19 cellular contexts compared by ENCODE assay signal in genomic region chr1:172589553-172589952, GRCh38. TPM values are rescaled to one million over a fixed set of nuclear protein-coding genes. Genes with fewer than 3 reads are reported as not detected.
DNase-seq lines count a peak whose midpoint lies in the region; ATAC-seq, FAIRE-seq and TF ChIP-seq lines count a peak whose summit lies in the region.
"Had no signal": no experiment of that assay in that cellular context is flagged by ENCODE, and none has a peak within 500 bp of the region (broad histone marks: within the 10 kb centered on the region; RNA-seq: fewer than 3 reads in every experiment).

No MANE protein-coding gene starts in this region.

- peak overlapping the region; percentile 71 for H3K9ac ChIP-seq in endothelial cell of umbilical vein (replicated peaks; ENCODE audit: extremely low read depth, insufficient read depth, low read length)

- H3K4me3 Mint-ChIP-seq in CD4-positive, alpha-beta T cell = no peak overlapping the region
- no peak overlapping the region for H3K4me3 Mint-ChIP-seq in activated T-helper 1 cell treated with anti-CD3 and anti-CD28 coated beads, Interleukin-12 subunit alpha, Interleukin-12 subunit beta, Interleukin-2, Interleukin-4 antibody, amounts not matched to agents 30 ng/mL and 10 ng/mL and 1 ng/mL, durations not matched to agents 14 hours and 24 hours and 36 hours
- H3K4me3 Mint-ChIP-seq: activated CD4-positive, alpha-beta T cell treated with anti-CD3 and anti-CD28 coated beads for 36 hours had no signal

- no peak for TF ChIP-seq RAD21 in A549 (conservative IDR thresholded peaks at IDR 0.05 in 1 of 2, IDR thresholded peaks at IDR 0.05 in 1 of 2)

- TF ChIP-seq EP300 in A549 (IDR thresholded peaks at IDR 0.05) = no peak

- BruUV-seq in endothelial cell of umbilical vein (replicated peaks; lab: Mats Ljungman, UMichigan) = no TSS peak

- no peak overlapping the region for H2AFZ ChIP-seq in endothelial cell of umbilical vein (ENCODE audit: low read depth, low read length)

- 92% methylated on average over 3 of the region's 3 CpGs for WGBS in A549 (ENCODE audit: missing lambda C conversion rate)

- H3K27ac Mint-ChIP-seq in CD4-positive, alpha-beta T cell = peak overlapping the region; percentile 40
- H3K27ac Mint-ChIP-seq in activated T-helper 1 cell treated with anti-CD3 and anti-CD28 coated beads, Interleukin-12 subunit alpha, Interleukin-12 subunit beta, Interleukin-2, Interleukin-4 antibody, amounts not matched to agents 30 ng/mL and 10 ng/mL and 1 ng/mL, durations not matched to agents 14 hours and 24 hours and 36 hours = peak overlapping the region; percentile 83

- no peaks in the 10 kb centered on the region for H3K9me1 ChIP-seq in endothelial cell of umbilical vein (replicated peaks; ENCODE audit: control insufficient read depth, extremely low read depth, insufficient read depth, low read length)

- DNase-seq in A549 (ENCODE audit: low read depth in 1 of 2, low spot score in 1 of 2) (no peak), endothelial cell of umbilical vein (ENCODE audit: low read depth, low spot score) (no peak), GDM1 (lab: John Stamatoyannopoulos, UW) (no peak), GM10248 (ENCODE audit: extremely low spot score) (no peak), RKO (ENCODE audit: low spot score) (no peak)
- DNase-seq in CD4-positive, alpha-beta T cell = no peak
- no peak for DNase-seq in activated T-helper 1 cell treated with anti-CD3 and anti-CD28 coated beads, Interleukin-12 subunit alpha, Interleukin-12 subunit beta, Interleukin-2, Interleukin-4 antibody, amounts not matched to agents 30 ng/mL and 10 ng/mL and 1 ng/mL, durations not matched to agents 14 hours and 24 hours and 36 hours (ENCODE audit: low spot score)
- DNase-seq: activated naive CD4-positive, alpha-beta T cell treated with anti-CD3 and anti-CD28 coated beads, Interleukin-2, amount 50 U/mL, for 16 hours; DND-41; heart right ventricle; immature natural killer cell; left lung; midbrain; NCI-H1417; NCI-H524; psoas muscle; Right ventricle myocardium superior had no signal

- peaks cover 15% of the 10 kb centered on the region for H3K4me1 ChIP-seq in A549
- peaks cover 43% of the 10 kb centered on the region for H3K4me1 ChIP-seq in endothelial cell of umbilical vein (ENCODE audit: control insufficient read depth, extremely low read depth, insufficient read depth, low read length)
- H3K4me1 ChIP-seq: psoas muscle had no signal

- intact Hi-C loops in CD4-positive, alpha-beta T cell (cut with DNase I, micrococcal nuclease) = no loop called here
- intact Hi-C loops in activated T-helper 1 cell treated with anti-CD3 and anti-CD28 coated beads, Interleukin-12 subunit alpha, Interleukin-12 subunit beta, Interleukin-2, Interleukin-4 antibody, amounts not matched to agents 30 ng/mL and 10 ng/mL and 1 ng/mL, durations not matched to agents 14 hours and 24 hours and 36 hours (cut with micrococcal nuclease) = loop anchor here (2.0 to 5.0 kb wide), 4 partner anchors 49 to 137 kb away; partner anchors contain the start of gene SUCO
- intact Hi-C loops in endothelial cell of umbilical vein (cut with micrococcal nuclease) = loop anchor here (5.0 kb wide), 1 partner anchor 137 kb away; no protein-coding TSS in a partner anchor

- no peaks in the 10 kb centered on the region for H3K9me3 Mint-ChIP-seq in CD4-positive, alpha-beta T cell
- H3K9me3 Mint-ChIP-seq in activated T-helper 1 cell treated with anti-CD3 and anti-CD28 coated beads, Interleukin-12 subunit alpha, Interleukin-12 subunit beta, Interleukin-2, Interleukin-4 antibody, amounts not matched to agents 30 ng/mL and 10 ng/mL and 1 ng/mL, durations not matched to agents 14 hours and 24 hours and 36 hours = peaks cover 4% of the 10 kb centered on the region

- H3K4me2 ChIP-seq in A549 (no peak overlapping the region), endothelial cell of umbilical vein (ENCODE audit: insufficient read depth, low read length) (peak overlapping the region; percentile 94)

- peaks cover 90% of the 10 kb centered on the region for H3K36me3 Mint-ChIP-seq in CD4-positive, alpha-beta T cell (ENCODE audit: low read depth)
- peaks cover 58% of the 10 kb centered on the region for H3K36me3 Mint-ChIP-seq in activated T-helper 1 cell treated with anti-CD3 and anti-CD28 coated beads, Interleukin-12 subunit alpha, Interleukin-12 subunit beta, Interleukin-2, Interleukin-4 antibody, amounts not matched to agents 30 ng/mL and 10 ng/mL and 1 ng/mL, durations not matched to agents 14 hours and 24 hours and 36 hours (ENCODE audit: low read depth)

- H3K27ac ChIP-seq in A549 = no peak overlapping the region
- no peak overlapping the region for H3K27ac ChIP-seq in CD4-positive, alpha-beta T cell (ENCODE audit: low read depth, low read length)
- H3K27ac ChIP-seq in endothelial cell of umbilical vein (ENCODE audit: insufficient read depth, low read depth, low read length) = peak overlapping the region; percentile 83
- H3K27ac ChIP-seq: psoas muscle had no signal

- H3K79me2 ChIP-seq in endothelial cell of umbilical vein (ENCODE audit: control insufficient read depth, insufficient read depth, low read length) = peaks cover 2% of the 10 kb centered on the region

- CTCF ChIA-PET in A549 (lab: Yijun Ruan, JAX) (interaction anchor here (0.6 to 1.1 kb wide), 2 partner anchors 10 to 13 kb away, joined by 3 read pairs; no protein-coding TSS in a partner anchor), endothelial cell of umbilical vein (lab: Charles Lee) (interaction anchor here (0.7 to 1.5 kb wide), 5 partner anchors 49 to 587 kb away, joined by 3 read pairs; partner anchors contain the start of gene SUCO), GM10248 (lab: Yijun Ruan, JAX) (interaction anchor here (0.9 to 1.4 kb wide), 3 partner anchors 9 to 14 kb away, joined by 3 to 7 read pairs (median 5); no protein-coding TSS in a partner anchor)
- CTCF ChIA-PET in CD4-positive, alpha-beta T cell (lab: Charles Lee) = no interaction called here

- POLR2A ChIA-PET in A549 (lab: Yijun Ruan, JAX) (no interaction called here), endothelial cell of umbilical vein (lab: Charles Lee) (interaction anchor here (1.0 kb wide), 1 partner anchor 57 kb away, joined by 4 read pairs; the partner anchor contains the start of gene SUCO), GM10248 (lab: Yijun Ruan, JAX) (no interaction called here)
- POLR2A ChIA-PET in CD4-positive, alpha-beta T cell (lab: Charles Lee) = interaction anchor here (0.7 to 1.0 kb wide), 3 partner anchors 11 to 70 kb away, joined by 3 read pairs; no protein-coding TSS in a partner anchor

- peaks cover 0 to 6% of the 10 kb centered on the region in 2 experiments for H3K36me3 ChIP-seq in endothelial cell of umbilical vein (ENCODE audit: control insufficient read depth in 2 of 2, extremely low read depth in 1 of 2, insufficient read depth in 2 of 2, low read length in 2 of 2)

- dilution Hi-C loops in endothelial cell of umbilical vein (cut with MboI; ENCODE audit: extremely low pct_ligation_motif_present, low sequenced_read_pairs) = no loop called here

- H3K4me1 Mint-ChIP-seq in CD4-positive, alpha-beta T cell (ENCODE audit: low read depth) = peaks cover 19% of the 10 kb centered on the region
- H3K4me1 Mint-ChIP-seq in activated T-helper 1 cell treated with anti-CD3 and anti-CD28 coated beads, Interleukin-12 subunit alpha, Interleukin-12 subunit beta, Interleukin-2, Interleukin-4 antibody, amounts not matched to agents 30 ng/mL and 10 ng/mL and 1 ng/mL, durations not matched to agents 14 hours and 24 hours and 36 hours (ENCODE audit: low read depth) = peaks cover 20% of the 10 kb centered on the region

- H4K20me1 ChIP-seq in endothelial cell of umbilical vein (replicated peaks; ENCODE audit: control insufficient read depth, extremely low read depth, insufficient read depth, low read length) = no peaks in the 10 kb centered on the region

- ATAC-seq in A549 = no peak
- no peak for ATAC-seq in CD4-positive, alpha-beta T cell (ENCODE audit: poor library complexity)
- ATAC-seq: psoas muscle had no signal

- H3K9me3 ChIP-seq in A549 = no peaks in the 10 kb centered on the region
- no peaks in the 10 kb centered on the region for H3K9me3 ChIP-seq in CD4-positive, alpha-beta T cell (ENCODE audit: control insufficient read depth, low read length)
- H3K9me3 ChIP-seq in endothelial cell of umbilical vein (replicated peaks; ENCODE audit: control insufficient read depth, insufficient read depth, low read length) = no peaks in the 10 kb centered on the region
- H3K9me3 ChIP-seq: left lung, psoas muscle had no signal

- FAIRE-seq in A549 (lab: Jason Lieb, UNC) = no peak
- no peak for FAIRE-seq in endothelial cell of umbilical vein (lab: Jason Lieb, UNC)
- FAIRE-seq: colon had no signal

- no peaks in the 10 kb centered on the region for H3K27me3 ChIP-seq in CD4-positive, alpha-beta T cell (ENCODE audit: control insufficient read depth, insufficient read depth, low read length)
- no peaks in the 10 kb centered on the region for H3K27me3 ChIP-seq in endothelial cell of umbilical vein (ENCODE audit: control insufficient read depth in 2 of 2, insufficient read depth in 2 of 2, low read length in 2 of 2)
- H3K27me3 ChIP-seq: heart right ventricle, left lung had no signal

- no peak for TF ChIP-seq POLR2A in A549 (IDR thresholded peaks at IDR 0.05; ENCODE audit: low read length)
- no peak for TF ChIP-seq POLR2A in endothelial cell of umbilical vein (IDR thresholded peaks at IDR 0.05; ENCODE audit: low read depth, low read length)

- H3K4me3 ChIP-seq in A549 (no peak overlapping the region), endothelial cell of umbilical vein (replicated peaks in 1 of 3; ENCODE audit: insufficient read depth in 1 of 3, low read depth in 1 of 3, low read length in 3 of 3) (peak overlapping the region in 2 of 3 experiments; percentile 25 to 58)
- H3K4me3 ChIP-seq: heart right ventricle, left lung, psoas muscle had no signal

- TF ChIP-seq CTCF in A549 (IDR thresholded peaks at IDR 0.05) (no peak), endothelial cell of umbilical vein (IDR thresholded peaks at IDR 0.05; ENCODE audit: extremely low read depth in 1 of 2, insufficient read depth in 1 of 2, low read depth in 1 of 2, low read length in 2 of 2) (no peak), GM10248 (IDR thresholded peaks at IDR 0.05; ENCODE audit: control extremely low read depth, extremely low read depth, low read depth, missing control alignments) (no peak)
- TF ChIP-seq CTCF in CD4-positive, alpha-beta T cell (IDR thresholded peaks at IDR 0.05) = no peak

- H3K27me3 Mint-ChIP-seq in CD4-positive, alpha-beta T cell = no peaks in the 10 kb centered on the region
- H3K27me3 Mint-ChIP-seq in activated T-helper 1 cell treated with anti-CD3 and anti-CD28 coated beads, Interleukin-12 subunit alpha, Interleukin-12 subunit beta, Interleukin-2, Interleukin-4 antibody, amounts not matched to agents 30 ng/mL and 10 ng/mL and 1 ng/mL, durations not matched to agents 14 hours and 24 hours and 36 hours (ENCODE audit: insufficient read depth) = no peaks in the 10 kb centered on the region
- H3K27me3 Mint-ChIP-seq: activated CD4-positive, alpha-beta T cell treated with anti-CD3 and anti-CD28 coated beads for 36 hours had no signal

RNA-seq across cellular contexts. Expression of gene SUCO, which starts 56.6 kb away (rescaled TPM):
- polyA plus RNA-seq in A549 (2011; rRNA removed) (17.7 and 21.8 TPM in 2 replicates), A549 (2017; fragmentation: RNase III; extraction: RNeasy Plus Mini Kit Qiagen cat#74134 plus additional on column Dnase treatment) (10.0 to 10.6 TPM (median 10.3 TPM) in 3 replicates), endothelial cell of umbilical vein (4.0 and 5.1 TPM in 2 replicates)
- polyA plus RNA-seq in A549 (2012; cell fraction: cytosol; rRNA removed) = 2.0 and 2.1 TPM in 2 replicates
- polyA plus RNA-seq in A549 (2012; cell fraction: nucleus; rRNA removed) = 2.1 and 2.8 TPM in 2 replicates
- 11.4 and 12.4 TPM in 2 replicates for polyA minus RNA-seq in A549 (2011; rRNA and poly(A)+ RNA removed)
- total RNA-seq in CD4-positive, alpha-beta T cell = 100 to 1,000 TPM in 1 of 2 experiments, 10 to 100 TPM in 1; 93.1 to 104 TPM
- total RNA-seq in activated T-helper 1 cell treated with anti-CD3 and anti-CD28 coated beads, Interleukin-12 subunit alpha, Interleukin-12 subunit beta, Interleukin-2, Interleukin-4 antibody, amounts not matched to agents 30 ng/mL and 10 ng/mL and 1 ng/mL, durations not matched to agents 14 hours and 24 hours and 36 hours = 39.3 and 40.4 TPM in 2 replicates
- 26.6 and 27.2 TPM in 2 replicates for total RNA-seq in endothelial cell of umbilical vein
- 5.2 and 5.7 TPM in 2 replicates for polyA plus RNA-seq in endothelial cell of umbilical vein (2011; cell fraction: cytosol; rRNA removed)
- polyA plus RNA-seq in endothelial cell of umbilical vein (2011; cell fraction: nucleus; rRNA removed) = 14.9 and 21.3 TPM in 2 replicates
- 9.7 and 17.0 TPM in 2 replicates for polyA plus RNA-seq in endothelial cell of umbilical vein (2012)
- 13.4 and 15.4 TPM in 2 replicates for polyA minus RNA-seq in endothelial cell of umbilical vein
- polyA minus RNA-seq in endothelial cell of umbilical vein (2011; cell fraction: cytosol; rRNA and poly(A)+ RNA removed) = 9.9 TPM
- polyA minus RNA-seq in endothelial cell of umbilical vein (2011; cell fraction: nucleus; rRNA and poly(A)+ RNA removed) = 30.2 and 44.0 TPM in 2 replicates

Comparison
In these comparisons a context has a peak if more than half of its experiments do, and no peak if none do; other contexts are left out.
1. POLR2A ChIA-PET loops: an anchor here in CD4-positive, alpha-beta T cell (0.7 to 1.0 kb wide) and endothelial cell of umbilical vein (1.0 kb wide); none called in A549 and GM10248.
2. intact Hi-C loops: an anchor here in activated T-helper 1 cell treated with anti-CD3 and anti-CD28 coated beads, Interleukin-12 subunit alpha, Interleukin-12 subunit beta, Interleukin-2, Interleukin-4 antibody, amounts not matched to agents 30 ng/mL and 10 ng/mL and 1 ng/mL, durations not matched to agents 14 hours and 24 hours and 36 hours (2.0 to 5.0 kb wide) and endothelial cell of umbilical vein (5.0 kb wide); none called in CD4-positive, alpha-beta T cell.